12 cellular contexts compared by ENCODE assay signal in the genomic region with DNA sequence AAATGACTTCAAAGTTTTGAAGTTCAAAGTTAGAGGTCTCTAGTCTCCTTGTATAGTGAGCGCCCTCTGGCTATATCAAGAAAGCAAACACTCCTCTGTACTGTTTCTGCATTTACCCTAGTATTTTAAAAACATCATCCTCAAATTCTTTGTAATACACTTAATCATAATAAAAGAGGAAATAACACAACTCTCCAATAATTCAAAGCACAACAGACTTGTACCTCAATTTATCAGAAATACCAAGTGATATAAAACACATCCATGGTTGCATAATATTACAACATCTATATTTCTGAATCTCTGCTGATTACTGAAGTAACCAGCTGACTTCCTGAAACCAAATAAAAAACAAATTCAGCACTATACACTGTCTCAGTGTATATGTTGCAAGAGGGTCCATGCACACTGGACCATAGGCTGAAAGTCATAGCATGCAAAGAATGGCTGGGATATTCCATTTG. TPM values are rescaled to one million over a fixed set of nuclear protein-coding genes. Genes with fewer than 3 reads are reported as not detected.
A peak's percentile ranks its signal among the peaks of the same experiment; 100 is the strongest.
DNase-seq lines count a peak whose midpoint lies in the region; ATAC-seq and TF ChIP-seq lines count a peak whose summit lies in the region.
"Had no signal": no experiment of that assay in that cellular context is flagged by ENCODE, and none has a peak within 500 bp of the region (broad histone marks: within the 10 kb centered on the region; RNA-seq: fewer than 3 reads in every experiment).

No MANE protein-coding gene starts in this region.

- peaks cover 28% of the 10 kb centered on the region for H3K36me3 ChIP-seq in GM23248 (ENCODE audit: low read depth)

- peaks cover 64% of the 10 kb centered on the region for H3F3A ChIP-seq in GM23248 (ENCODE audit: insufficient read depth)

- WGBS in GM23248 (ENCODE audit: low coverage in 1 of 2, low lambda C conversion rate in 2 of 2, missing lambda C conversion rate in 2 of 2), 2 experiments: 87 to 95% methylated on average over 1 of the region's 1 CpG

- H3K4me2 ChIP-seq in GM23248 (ENCODE audit: unreplicated experiment): peak overlapping the region; percentile 2

- in situ Hi-C loops in GM23248 (cut with MboI): no loop called here

- H3K4me3 ChIP-seq in GM23248 (no peak overlapping the region), fibroblast of mammary gland (ENCODE audit: control insufficient read depth, low read depth, low read length) (no peak overlapping the region)
- H3K4me3 ChIP-seq: heart left ventricle had no signal

- peak; percentile 56 for DNase-seq in GM23248
- peak; percentile 34 for DNase-seq in RKO (ENCODE audit: low spot score)
- peak; percentile 47 for DNase-seq in fibroblast of mammary gland (ENCODE audit: low read depth)
- no peak for DNase-seq in sciatic nerve (ENCODE audit: low spot score)
- no peak for DNase-seq in activated CD4-positive, CD25-positive, alpha-beta regulatory T cell (lab: John Stamatoyannopoulos, UW)
- no peak for DNase-seq in NCI-H524 (lab: John Stamatoyannopoulos, UW)
- DNase-seq: activated T-cell treated with anti-CD3 and anti-CD28 coated beads, Interleukin-2, amount 50 U/mL, for 72 hours; DND-41; heart left ventricle; NCI-H2081; small intestine had no signal

- H3K9me2 ChIP-seq in GM23248 (ENCODE audit: insufficient read depth): no peaks in the 10 kb centered on the region

- peak; percentile 46 for TF ChIP-seq CTCF in fibroblast of mammary gland (conservative IDR thresholded peaks at IDR 0.05; ENCODE audit: control insufficient read depth, insufficient read depth, low read depth, low read length)

- H3K9ac ChIP-seq in GM23248: no peak overlapping the region

- H3K27ac ChIP-seq in GM23248: peak overlapping the region; percentile 19; the same call in 1 of the 2 replicates
- H3K27ac ChIP-seq: heart left ventricle had no signal

- H4K20me1 ChIP-seq in GM23248 (ENCODE audit: insufficient read depth): peaks cover 27% of the 10 kb centered on the region

- H3K79me2 ChIP-seq in GM23248 (ENCODE audit: insufficient read depth): peaks cover 100% of the 10 kb centered on the region

- H3K9me3 ChIP-seq in GM23248 (ENCODE audit: low read depth): no peaks in the 10 kb centered on the region
- H3K9me3 ChIP-seq: heart left ventricle had no signal

- intact Hi-C loops in sciatic nerve (cut with DNase I): no loop called here

- no peaks in the 10 kb centered on the region for H3K27me3 ChIP-seq in GM23248 (replicated peaks; ENCODE audit: insufficient read depth)
- H3K27me3 ChIP-seq: heart left ventricle had no signal

- H3K4me1 ChIP-seq in GM23248 (ENCODE audit: insufficient read depth): peaks cover 31% of the 10 kb centered on the region; the same call in 1 of the 2 replicates

- H2AFZ ChIP-seq in GM23248: no peak overlapping the region

- peak; percentile 37 for ATAC-seq in sciatic nerve
- ATAC-seq in HG03571 (IDR thresholded peaks at IDR 0.05; ENCODE audit: unreplicated experiment): no peak
- ATAC-seq: activated T-cell treated with anti-CD3 and anti-CD28 coated beads, Interleukin-2, amount 50 U/mL, for 72 hours had no signal

RNA-seq across cellular contexts. Expression of gene PLOD2, which starts 12.5 kb away (rescaled TPM):
- 306 and 330 TPM in 2 replicates for total RNA-seq in GM23248 (2014; rRNA removed; shearing (Covaris generic))
- 288 and 300 TPM in 2 replicates for polyA plus RNA-seq in GM23248 (2016; fragmentation: Nextera tagmentation; extraction: Ambion mirVana)
- 37.2 TPM for total RNA-seq in sciatic nerve

Comparison
In these comparisons a context has a peak if more than half of its experiments do, and no peak if none do; other contexts are left out.
1. DNase-seq: peak in GM23248 (single experiment), RKO (single experiment) and fibroblast of mammary gland (single experiment); none in sciatic nerve (single experiment), activated CD4-positive, CD25-positive, alpha-beta regulatory T cell (0 of 4) and NCI-H524 (0 of 2).